Comparison of ENCODE assay signal across 28 cellular contexts in the genomic region with DNA sequence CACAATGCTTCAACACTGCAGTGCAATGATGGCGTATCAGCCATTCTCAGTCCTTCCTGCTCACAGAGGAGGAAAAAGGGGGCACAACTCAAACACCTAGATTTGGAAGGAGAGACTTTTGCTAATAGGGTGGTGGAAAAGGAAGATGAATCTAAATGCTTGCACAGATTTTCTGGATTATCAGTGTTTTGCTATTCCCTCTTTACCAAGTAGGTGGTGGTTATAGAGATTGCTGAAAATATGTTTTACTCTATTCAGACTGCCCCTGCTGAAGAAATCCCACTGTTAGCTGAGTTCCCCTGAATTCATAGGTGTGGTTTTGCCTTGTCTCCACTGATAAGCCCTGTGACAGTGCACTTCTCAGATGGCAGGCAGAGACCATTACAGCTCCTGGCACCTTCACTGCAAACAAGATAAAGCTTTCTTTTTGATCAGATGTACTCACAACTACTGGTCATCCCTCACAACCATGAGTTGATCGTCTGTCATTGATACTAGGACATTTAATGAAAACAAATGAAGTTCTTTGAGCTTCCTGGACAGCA.
"Had no signal": no experiment of that assay in that cellular context is flagged by ENCODE, and none has a peak within 500 bp of the region (broad histone marks: within the 10 kb centered on the region; RNA-seq: fewer than 3 reads in every experiment).

No MANE protein-coding gene starts in this region.

- DNase-seq: activated B cell treated with CpG ODN at 0.5 μM for 24 hours; activated CD4-positive, alpha-beta T cell treated with anti-CD3 and anti-CD28 coated beads for 1 hour; activated CD4-positive, alpha-beta T cell treated with anti-CD3 and anti-CD28 coated beads, Interleukin-2, amount 10 ng/mL, durations not matched to agents 24 days and 14 days; activated CD4-positive, alpha-beta T cell treated with anti-CD3 and anti-CD28 coated beads, Interleukin-2, amount 50 U/mL, for 48 hours; activated CD8-positive, alpha-beta memory T cell treated with anti-CD3 and anti-CD28 coated beads, Interleukin-2, amount 10 ng/mL, durations not matched to agents 7 days and 5 days; activated effector memory CD4-positive, alpha-beta T cell treated with Interleukin-2 at 50 U/mL for 16 hours; activated naive CD4-positive, alpha-beta T cell; activated T-cell treated with anti-CD3 and anti-CD28 coated beads, Interleukin-2, amount 50 U/mL, for 24 hours; aorta; caudate nucleus; MG63; MV-4-11; NCI-H1092 treated with DMSO at 0.1 percent for 48 hours; NCI-H1417 treated with DMSO at 0.1 percent for 48 hours; NCI-H1694; NCI-H2081; NCI-H226; NCI-H510A; NCI-H526 treated with DMSO at 0.1 percent for 48 hours; Peyer's patch; Right ventricle myocardium superior had no signal

- H3K4me3 ChIP-seq: breast epithelium, MG63, Peyer's patch, SJSA1 had no signal

- H3K9me3 ChIP-seq: MG63, SJSA1 had no signal

- H3K36me3 ChIP-seq: breast epithelium, MG63, Peyer's patch, SJSA1 had no signal

- H3K27me3 ChIP-seq: breast epithelium, MG63, Peyer's patch, SJSA1 had no signal

- H3K4me3 Mint-ChIP-seq: activated B cell treated with CpG ODN at 0.5 μM for 24 hours; activated CD4-positive, alpha-beta T cell treated with anti-CD3 and anti-CD28 coated beads, Interleukin-2, amount 10 ng/mL, durations not matched to agents 24 days and 14 days; activated CD8-positive, alpha-beta memory T cell treated with anti-CD3 and anti-CD28 coated beads, Interleukin-2, amount 10 ng/mL, durations not matched to agents 7 days and 5 days; activated naive CD4-positive, alpha-beta T cell treated with anti-CD3 and anti-CD28 coated beads, Interleukin-2, amount 50 U/mL, for 24 hours; activated T-cell treated with anti-CD3 and anti-CD28 coated beads, Interleukin-2, amount 50 U/mL, for 24 hours; activated T-helper 1 cell treated with anti-CD3 and anti-CD28 coated beads, Interleukin-12 subunit alpha, Interleukin-12 subunit beta, Interleukin-2, Interleukin-4 antibody, amounts not matched to agents 30 ng/mL and 10 ng/mL and 1 ng/mL, durations not matched to agents 14 hours and 24 hours and 36 hours; T-helper 1 cell treated with Interleukin-12 subunit alpha and Interleukin-12 subunit beta and Interleukin-4 antibody, amounts not matched to agents 30 μg/mL and 1 μg/mL, for 36 hours had no signal

- H3K36me3 Mint-ChIP-seq: activated CD8-positive, alpha-beta memory T cell treated with anti-CD3 and anti-CD28 coated beads, Interleukin-2, amount 10 ng/mL, durations not matched to agents 7 days and 5 days had no signal

- FAIRE-seq: TTC549 had no signal

- H3K4me1 Mint-ChIP-seq: activated CD8-positive, alpha-beta memory T cell treated with anti-CD3 and anti-CD28 coated beads, Interleukin-2, amount 10 ng/mL, durations not matched to agents 7 days and 5 days; activated naive CD4-positive, alpha-beta T cell treated with anti-CD3 and anti-CD28 coated beads, Interleukin-2, amount 50 U/mL, for 24 hours had no signal

- ATAC-seq: activated CD8-positive, alpha-beta memory T cell treated with anti-CD3 and anti-CD28 coated beads, Interleukin-2, amount 10 ng/mL, durations not matched to agents 7 days and 5 days had no signal

- H3K27me3 Mint-ChIP-seq: activated B cell treated with CpG ODN at 0.5 μM for 24 hours; activated CD4-positive, alpha-beta T cell treated with anti-CD3 and anti-CD28 coated beads, Interleukin-2, amount 10 ng/mL, durations not matched to agents 24 days and 14 days; activated CD8-positive, alpha-beta memory T cell treated with anti-CD3 and anti-CD28 coated beads, Interleukin-2, amount 10 ng/mL, durations not matched to agents 7 days and 5 days; activated T-cell treated with anti-CD3 and anti-CD28 coated beads, Interleukin-2, amount 50 U/mL, for 24 hours had no signal

- H3K27ac ChIP-seq: breast epithelium, Peyer's patch, RWPE1, SJSA1 had no signal

- H3K27ac Mint-ChIP-seq: activated B cell treated with CpG ODN at 0.5 μM for 24 hours; activated CD4-positive, alpha-beta T cell treated with anti-CD3 and anti-CD28 coated beads, Interleukin-2, amount 10 ng/mL, durations not matched to agents 24 days and 14 days; activated CD8-positive, alpha-beta memory T cell treated with anti-CD3 and anti-CD28 coated beads, Interleukin-2, amount 10 ng/mL, durations not matched to agents 7 days and 5 days; activated naive CD4-positive, alpha-beta T cell treated with anti-CD3 and anti-CD28 coated beads, Interleukin-2, amount 50 U/mL, for 24 hours; activated T-cell treated with anti-CD3 and anti-CD28 coated beads, Interleukin-2, amount 50 U/mL, for 24 hours; activated T-helper 1 cell treated with anti-CD3 and anti-CD28 coated beads, Interleukin-12 subunit alpha, Interleukin-12 subunit beta, Interleukin-2, Interleukin-4 antibody, amounts not matched to agents 30 ng/mL and 10 ng/mL and 1 ng/mL, durations not matched to agents 14 hours and 24 hours and 36 hours; T-helper 1 cell treated with Interleukin-12 subunit alpha and Interleukin-12 subunit beta and Interleukin-4 antibody, amounts not matched to agents 30 μg/mL and 1 μg/mL, for 36 hours had no signal

- H3K4me1 ChIP-seq: breast epithelium, Peyer's patch, SJSA1 had no signal
